ENCODE assay signal across 29 cellular contexts in genomic region chr2:7400628-7401027, GRCh38.
"Had no signal": no experiment of that assay in that cellular context is flagged by ENCODE, and none has a peak within 500 bp of the region (broad histone marks: within the 10 kb centered on the region; RNA-seq: fewer than 3 reads in every experiment).

No MANE protein-coding gene starts in this region.

- DNase-seq: dermis blood vessel endothelial cell; effector memory CD4-positive, alpha-beta T cell; erythroblast; hypothalamus; immature natural killer cell; islet precursor cell; kidney glomerular epithelial cell; mesendoderm; midbrain; naive thymus-derived CD4-positive, alpha-beta T cell; stimulated activated CD4-positive, alpha-beta T cell treated with anti-CD3 and anti-CD28 coated beads, Interleukin-12 subunit alpha, Interleukin-12 subunit beta, amount 100 ng/mL, for 4 hours; stimulated activated CD4-positive, alpha-beta T cell treated with anti-CD3 and anti-CD28 coated beads, Interleukin-1b, Interleukin-23, amount 100 ng/mL, for 48 hours; stimulated activated CD4-positive, alpha-beta T cell treated with anti-CD3 and anti-CD28 coated beads, Interleukin-4, amount 100 ng/mL, for 1 hour; stimulated activated CD8-positive, alpha-beta memory T cell treated with anti-CD3 and anti-CD28 coated beads, Interleukin-4, amount 100 ng/mL, for 48 hours; stimulated activated naive CD4-positive, alpha-beta T cell treated with Interleukin-2 at 50 U/mL for 16 hours; substantia nigra; upper lobe of left lung; uterus had no signal

- H3K27ac ChIP-seq: coronary artery, neural progenitor cell, prostate gland, right atrium auricular region, thoracic aorta, tibial nerve, upper lobe of left lung, uterus had no signal

- ATAC-seq: naive thymus-derived CD4-positive, alpha-beta T cell; sciatic nerve had no signal

- H3K4me1 Mint-ChIP-seq: immature natural killer cell had no signal

- H3K4me2 ChIP-seq: neural progenitor cell, smooth muscle cell had no signal

- H3K4me3 Mint-ChIP-seq: immature natural killer cell; naive thymus-derived CD4-positive, alpha-beta T cell; nephron; neural progenitor cell had no signal

- H3K4me3 ChIP-seq: coronary artery, neural progenitor cell, prostate gland, right atrium auricular region, smooth muscle cell, thoracic aorta, tibial nerve, upper lobe of left lung, uterus had no signal

- H3K9me3 ChIP-seq: prostate gland, right atrium auricular region, thoracic aorta, tibial nerve, upper lobe of left lung, uterus had no signal

- H3K36me3 ChIP-seq: neural progenitor cell, prostate gland, right atrium auricular region, thoracic aorta, tibial nerve, upper lobe of left lung, uterus had no signal

- H3K4me1 ChIP-seq: neural progenitor cell, prostate gland, right atrium auricular region, tibial nerve, upper lobe of left lung, uterus had no signal

- H3K27me3 ChIP-seq: neural progenitor cell, right atrium auricular region, upper lobe of left lung, uterus had no signal

- H3K9me3 Mint-ChIP-seq: immature natural killer cell; naive thymus-derived CD4-positive, alpha-beta T cell; nephron; neural progenitor cell had no signal

- FAIRE-seq: endometrium, frontal cortex had no signal

- H3K36me3 Mint-ChIP-seq: immature natural killer cell; naive thymus-derived CD4-positive, alpha-beta T cell; neural progenitor cell had no signal

- H3K27ac Mint-ChIP-seq: immature natural killer cell; naive thymus-derived CD4-positive, alpha-beta T cell; nephron had no signal
